Comparison of ENCODE assay signal across 1 cellular context in the genomic region with DNA sequence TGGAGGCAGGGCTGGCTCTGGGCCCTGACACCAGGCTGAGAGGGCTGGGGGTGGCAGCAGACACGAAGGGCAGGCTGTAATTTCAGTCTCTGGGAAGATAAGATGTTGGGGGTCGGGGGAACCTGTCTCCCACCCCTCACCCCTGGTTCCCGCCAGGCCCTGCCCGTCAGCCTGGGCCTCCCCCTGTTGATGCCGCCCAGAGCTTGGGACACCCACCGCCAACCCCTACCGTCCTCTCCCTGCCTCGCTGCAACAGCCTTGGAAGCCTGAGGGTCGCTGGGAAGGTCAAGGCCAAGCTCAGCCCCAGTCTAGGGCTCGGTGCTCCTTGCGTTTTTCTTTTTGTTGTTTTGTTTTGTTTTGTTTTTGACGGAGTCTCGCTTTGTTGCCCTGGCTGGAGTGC.
TF ChIP-seq lines count a peak whose summit lies in the region.

No MANE protein-coding gene starts in this region.

TF ChIP-seq in HepG2, 621 proteins besides CTCF, POLR2A, EP300 and RAD21:
- TF ChIP-seq, protein P1, sequence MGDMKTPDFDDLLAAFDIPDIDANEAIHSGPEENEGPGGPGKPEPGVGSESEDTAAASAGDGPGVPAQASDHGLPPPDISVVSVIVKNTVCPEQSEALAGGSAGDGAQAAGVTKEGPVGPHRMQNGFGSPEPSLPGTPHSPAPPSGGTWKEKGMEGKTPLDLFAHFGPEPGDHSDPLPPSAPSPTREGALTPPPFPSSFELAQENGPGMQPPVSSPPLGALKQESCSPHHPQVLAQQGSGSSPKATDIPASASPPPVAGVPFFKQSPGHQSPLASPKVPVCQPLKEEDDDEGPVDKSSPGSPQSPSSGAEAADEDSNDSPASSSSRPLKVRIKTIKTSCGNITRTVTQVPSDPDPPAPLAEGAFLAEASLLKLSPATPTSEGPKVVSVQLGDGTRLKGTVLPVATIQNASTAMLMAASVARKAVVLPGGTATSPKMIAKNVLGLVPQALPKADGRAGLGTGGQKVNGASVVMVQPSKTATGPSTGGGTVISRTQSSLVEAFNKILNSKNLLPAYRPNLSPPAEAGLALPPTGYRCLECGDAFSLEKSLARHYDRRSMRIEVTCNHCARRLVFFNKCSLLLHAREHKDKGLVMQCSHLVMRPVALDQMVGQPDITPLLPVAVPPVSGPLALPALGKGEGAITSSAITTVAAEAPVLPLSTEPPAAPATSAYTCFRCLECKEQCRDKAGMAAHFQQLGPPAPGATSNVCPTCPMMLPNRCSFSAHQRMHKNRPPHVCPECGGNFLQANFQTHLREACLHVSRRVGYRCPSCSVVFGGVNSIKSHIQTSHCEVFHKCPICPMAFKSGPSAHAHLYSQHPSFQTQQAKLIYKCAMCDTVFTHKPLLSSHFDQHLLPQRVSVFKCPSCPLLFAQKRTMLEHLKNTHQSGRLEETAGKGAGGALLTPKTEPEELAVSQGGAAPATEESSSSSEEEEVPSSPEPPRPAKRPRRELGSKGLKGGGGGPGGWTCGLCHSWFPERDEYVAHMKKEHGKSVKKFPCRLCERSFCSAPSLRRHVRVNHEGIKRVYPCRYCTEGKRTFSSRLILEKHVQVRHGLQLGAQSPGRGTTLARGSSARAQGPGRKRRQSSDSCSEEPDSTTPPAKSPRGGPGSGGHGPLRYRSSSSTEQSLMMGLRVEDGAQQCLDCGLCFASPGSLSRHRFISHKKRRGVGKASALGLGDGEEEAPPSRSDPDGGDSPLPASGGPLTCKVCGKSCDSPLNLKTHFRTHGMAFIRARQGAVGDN (CRISPR knock-in tag; IDR thresholded peaks at IDR 0.05): 0 out of 2 replicates have a peak, but pooled peaks have one; percentile 4
- TF ChIP-seq, protein P2, sequence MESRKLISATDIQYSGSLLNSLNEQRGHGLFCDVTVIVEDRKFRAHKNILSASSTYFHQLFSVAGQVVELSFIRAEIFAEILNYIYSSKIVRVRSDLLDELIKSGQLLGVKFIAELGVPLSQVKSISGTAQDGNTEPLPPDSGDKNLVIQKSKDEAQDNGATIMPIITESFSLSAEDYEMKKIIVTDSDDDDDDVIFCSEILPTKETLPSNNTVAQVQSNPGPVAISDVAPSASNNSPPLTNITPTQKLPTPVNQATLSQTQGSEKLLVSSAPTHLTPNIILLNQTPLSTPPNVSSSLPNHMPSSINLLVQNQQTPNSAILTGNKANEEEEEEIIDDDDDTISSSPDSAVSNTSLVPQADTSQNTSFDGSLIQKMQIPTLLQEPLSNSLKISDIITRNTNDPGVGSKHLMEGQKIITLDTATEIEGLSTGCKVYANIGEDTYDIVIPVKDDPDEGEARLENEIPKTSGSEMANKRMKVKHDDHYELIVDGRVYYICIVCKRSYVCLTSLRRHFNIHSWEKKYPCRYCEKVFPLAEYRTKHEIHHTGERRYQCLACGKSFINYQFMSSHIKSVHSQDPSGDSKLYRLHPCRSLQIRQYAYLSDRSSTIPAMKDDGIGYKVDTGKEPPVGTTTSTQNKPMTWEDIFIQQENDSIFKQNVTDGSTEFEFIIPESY (CRISPR knock-in tag; IDR thresholded peaks at IDR 0.05): 0 out of 2 replicates have a peak, but pooled peaks have one; percentile 17
- TF ChIP-seq ZNF253 (CRISPR knock-in tag; IDR thresholded peaks at IDR 0.05; ENCODE audit: borderline replicate concordance): no peak
